Comparison of ENCODE assay signal across 8 cellular contexts in genomic region chr2:224401641-224402342, GRCh38. TPM values are rescaled to one million over a fixed set of nuclear protein-coding genes. Genes with fewer than 3 reads are reported as not detected.
DNase-seq lines count a peak whose midpoint lies in the region; ATAC-seq and TF ChIP-seq lines count a peak whose summit lies in the region.

A gene with protein sequence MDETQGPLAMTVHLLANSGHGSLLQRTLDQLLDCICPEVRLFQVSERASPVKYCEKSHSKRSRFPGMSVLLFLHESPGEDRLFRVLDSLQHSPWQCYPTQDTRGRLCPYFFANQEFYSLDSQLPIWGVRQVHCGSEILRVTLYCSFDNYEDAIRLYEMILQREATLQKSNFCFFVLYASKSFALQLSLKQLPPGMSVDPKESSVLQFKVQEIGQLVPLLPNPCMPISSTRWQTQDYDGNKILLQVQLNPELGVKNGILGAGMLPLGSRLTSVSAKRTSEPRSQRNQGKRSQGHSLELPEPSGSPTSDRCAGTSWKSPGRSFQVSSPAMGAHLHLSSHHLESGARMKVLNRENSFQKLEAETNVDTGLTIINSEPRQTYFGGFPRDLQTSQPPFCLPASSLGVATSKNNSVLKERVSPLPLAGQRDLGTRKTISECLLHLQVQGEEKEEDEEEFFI (minus strand): TSS chr2:224402107. CDS start chr2:224401768, 339 bp downstream.

- H3K4me1 ChIP-seq in fibroblast of lung (ENCODE audit: control insufficient read depth, extremely low read depth, insufficient read depth, low read length) = no peaks in the 10 kb centered on the region

- H3K79me2 ChIP-seq in fibroblast of lung (ENCODE audit: control insufficient read depth, insufficient read depth, low read length) = no peaks in the 10 kb centered on the region

- no peak for TF ChIP-seq CTCF in BJ (IDR thresholded peaks at IDR 0.05; ENCODE audit: insufficient read depth, low read depth, low read length)
- no peak for TF ChIP-seq CTCF in fibroblast of lung (conservative IDR thresholded peaks at IDR 0.05 in 1 of 2, IDR thresholded peaks at IDR 0.05 in 1 of 2; ENCODE audit: low read depth in 1 of 2, low read length in 2 of 2)
- no peak for TF ChIP-seq CTCF in Calu3 (IDR thresholded peaks at IDR 0.05; ENCODE audit: unreplicated experiment)

- H3K27me3 ChIP-seq in BJ (ENCODE audit: control insufficient read depth, insufficient read depth, low read length) (no peaks in the 10 kb centered on the region; the same call in 1 of the 2 replicates), fibroblast of lung (ENCODE audit: control insufficient read depth, insufficient read depth, low read length) (no peaks in the 10 kb centered on the region)

- peak; percentile 51 for ATAC-seq in HG03045 (IDR thresholded peaks at IDR 0.05; ENCODE audit: unreplicated experiment)
- no peak for ATAC-seq in HG03571 (IDR thresholded peaks at IDR 0.05; ENCODE audit: unreplicated experiment)

- no peaks in the 10 kb centered on the region for H3K36me3 ChIP-seq in BJ (ENCODE audit: control insufficient read depth, insufficient read depth, low read length)
- no peaks in the 10 kb centered on the region for H3K36me3 ChIP-seq in fibroblast of lung (ENCODE audit: control insufficient read depth, insufficient read depth, low read length)

- H3K9me3 Mint-ChIP-seq in activated CD4-positive, alpha-beta T cell treated with anti-CD3 and anti-CD28 coated beads, Interleukin-2, amount 10 ng/mL, durations not matched to agents 7 days and 5 days = peaks cover 3% of the 10 kb centered on the region
- peaks cover 2% of the 10 kb centered on the region for H3K9me3 Mint-ChIP-seq in Calu3 (ENCODE audit: low read depth, unreplicated experiment)

- H3K4me1 Mint-ChIP-seq in activated CD4-positive, alpha-beta T cell treated with anti-CD3 and anti-CD28 coated beads, Interleukin-2, amount 10 ng/mL, durations not matched to agents 7 days and 5 days = peaks cover 15% of the 10 kb centered on the region
- no peaks in the 10 kb centered on the region for H3K4me1 Mint-ChIP-seq in Calu3 (ENCODE audit: low read depth, unreplicated experiment)

- intact Hi-C loops in Calu3 (cut with micrococcal nuclease; ENCODE audit: unreplicated experiment) = no loop called here

- H3K36me3 Mint-ChIP-seq in activated CD4-positive, alpha-beta T cell treated with anti-CD3 and anti-CD28 coated beads, Interleukin-2, amount 10 ng/mL, durations not matched to agents 7 days and 5 days (ENCODE audit: low read depth) = no peaks in the 10 kb centered on the region
- no peaks in the 10 kb centered on the region for H3K36me3 Mint-ChIP-seq in Calu3 (ENCODE audit: insufficient read depth, unreplicated experiment)

- peak within 1 kb of the TSS; percentile 87 for H3K27ac Mint-ChIP-seq in activated CD4-positive, alpha-beta T cell treated with anti-CD3 and anti-CD28 coated beads, Interleukin-2, amount 10 ng/mL, durations not matched to agents 7 days and 5 days
- no peak within 1 kb of the TSS for H3K27ac Mint-ChIP-seq in Calu3 (ENCODE audit: unreplicated experiment)

- peak within 1 kb of the TSS; percentile 86 for H2AFZ ChIP-seq in fibroblast of lung (ENCODE audit: low read length)

- CTCF ChIA-PET in BJ (lab: Yijun Ruan, JAX) = interaction anchor here (0.7 to 2.7 kb wide), 3 partner anchors 10 to 31 kb away, joined by 4 to 8 read pairs (median 4); no protein-coding TSS in a partner anchor
- CTCF ChIA-PET in activated CD4-positive, alpha-beta T cell treated with anti-CD3 and anti-CD28 coated beads, Interleukin-2, amount 10 ng/mL, durations not matched to agents 7 days and 5 days (lab: Charles Lee) = interaction anchor here (0.9 kb wide), 1 partner anchor 10 kb away, joined by 3 read pairs; no protein-coding TSS in a partner anchor
- CTCF ChIA-PET in Calu3 (lab: Charles Lee) = no interaction called here

- no peak within 1 kb of the TSS for H3K27ac ChIP-seq in fibroblast of lung (ENCODE audit: insufficient read depth, low read length)

- H3K4me3 Mint-ChIP-seq in activated CD4-positive, alpha-beta T cell treated with anti-CD3 and anti-CD28 coated beads, Interleukin-2, amount 10 ng/mL, durations not matched to agents 7 days and 5 days = peak within 1 kb of the TSS; percentile 53
- H3K4me3 Mint-ChIP-seq in Calu3 (ENCODE audit: low read depth, unreplicated experiment) = no peak within 1 kb of the TSS

- no peaks in the 10 kb centered on the region for H3K9me3 ChIP-seq in fibroblast of lung (ENCODE audit: control insufficient read depth, insufficient read depth, low read depth, low read length)

- no peaks in the 10 kb centered on the region for H4K20me1 ChIP-seq in fibroblast of lung (ENCODE audit: control insufficient read depth, extremely low read depth, insufficient read depth, low read length)

- DNase-seq in BJ (ENCODE audit: low read depth) (peak; percentile 40), fibroblast of lung (ENCODE audit: low read depth in 2 of 2) (peak in 1 of 2 donors; percentile 81), non-pigmented ciliary epithelial cell (ENCODE audit: low read depth) (peak; percentile 34), ureter (ENCODE audit: low spot score) (peak; percentile 58), Calu3 (no peak)
- DNase-seq in activated CD4-positive, alpha-beta T cell treated with anti-CD3 and anti-CD28 coated beads, Interleukin-2, amount 10 ng/mL, durations not matched to agents 7 days and 5 days = peak; percentile 51

- no TSS peak for BruUV-seq in Calu3 (replicated peaks; lab: Mats Ljungman, UMichigan)

- no peaks in the 10 kb centered on the region for H3K27me3 Mint-ChIP-seq in activated CD4-positive, alpha-beta T cell treated with anti-CD3 and anti-CD28 coated beads, Interleukin-2, amount 10 ng/mL, durations not matched to agents 7 days and 5 days
- peaks cover 11% of the 10 kb centered on the region for H3K27me3 Mint-ChIP-seq in Calu3 (ENCODE audit: unreplicated experiment)

- POLR2A ChIA-PET in BJ (lab: Charles Lee) = interaction anchor here (1.1 kb wide), 1 partner anchor 10 kb away, joined by 3 read pairs; no protein-coding TSS in a partner anchor
- POLR2A ChIA-PET in activated CD4-positive, alpha-beta T cell treated with anti-CD3 and anti-CD28 coated beads, Interleukin-2, amount 10 ng/mL, durations not matched to agents 7 days and 5 days (lab: Charles Lee) = no interaction called here

- peak within 1 kb of the TSS; percentile 54 for H3K4me2 ChIP-seq in fibroblast of lung (ENCODE audit: extremely low read depth, insufficient read depth, low read length)

- H3K9ac ChIP-seq in fibroblast of lung (ENCODE audit: insufficient read depth, low read length) = no peak within 1 kb of the TSS

- H3K4me3 ChIP-seq in BJ (ENCODE audit: low read depth, low read length) (no peak within 1 kb of the TSS), fibroblast of lung (replicated peaks in 1 of 4; ENCODE audit: control extremely low read depth in 1 of 4, insufficient read depth in 1 of 4, low read depth in 3 of 4, low read length in 4 of 4) (peak within 1 kb of the TSS in 1 of 4 experiments; percentile 1)

RNA-seq across cellular contexts. Expression of the gene that starts here (rescaled TPM):
- 0.04 TPM in 1 of 2 replicates, not detected in the other for polyA plus RNA-seq in BJ (2011; rRNA removed)
- not detected in 2 replicates for polyA minus RNA-seq in BJ (2011; rRNA and poly(A)+ RNA removed)
- total RNA-seq in activated CD4-positive, alpha-beta T cell treated with anti-CD3 and anti-CD28 coated beads, Interleukin-2, amount 10 ng/mL, durations not matched to agents 7 days and 5 days = under 1 TPM; 0.64 to 0.73 TPM
- not detected in 2 replicates for total RNA-seq in fibroblast of lung
- polyA plus RNA-seq in fibroblast of lung = 0.05 TPM in 1 of 2 replicates, not detected in the other
- 0.03 TPM in 1 of 2 replicates, not detected in the other for polyA plus RNA-seq in fibroblast of lung (2012)
- not detected in 2 replicates for polyA minus RNA-seq in fibroblast of lung (ENCODE audit: low replicate concordance)
- 1.9 TPM for total RNA-seq in ureter
- total RNA-seq in Calu3 (2022) = not detected in 2 replicates

Comparison
In these comparisons a context has a peak if more than half of its experiments do, and no peak if none do; other contexts are left out.
1. Peak in DNase-seq in BJ; RNA of the gene not detected or under 1 TPM.
2. Peak in DNase-seq in activated CD4-positive, alpha-beta T cell treated with anti-CD3 and anti-CD28 coated beads, Interleukin-2, amount 10 ng/mL, durations not matched to agents 7 days and 5 days; RNA of the gene not detected or under 1 TPM.